Comparison of ENCODE assay signal across 19 cellular contexts in the genomic region with DNA sequence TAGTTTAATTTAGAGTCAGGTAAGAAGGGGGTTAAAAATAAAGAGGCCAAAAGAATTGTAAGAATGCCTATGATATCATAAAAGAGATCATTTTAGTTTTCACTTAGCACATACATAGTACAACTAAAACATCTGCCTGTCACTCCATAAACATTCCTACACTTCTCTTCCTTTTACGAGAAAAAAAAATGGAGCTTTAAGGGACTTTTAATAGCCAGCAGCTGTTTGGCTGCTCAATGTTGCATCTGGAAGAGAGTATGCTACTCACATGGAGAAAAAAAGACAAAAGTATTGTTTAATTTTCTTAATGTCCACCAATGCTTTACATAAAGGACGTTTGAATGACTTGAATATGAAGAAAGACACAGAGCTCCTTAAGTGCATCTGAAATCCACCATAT. TPM values are rescaled to one million over a fixed set of nuclear protein-coding genes. Genes with fewer than 3 reads are reported as not detected.
A peak's percentile ranks its signal among the peaks of the same experiment; 100 is the strongest.
DNase-seq lines count a peak whose midpoint lies in the region; ATAC-seq, FAIRE-seq and TF ChIP-seq lines count a peak whose summit lies in the region.
"Had no signal": no experiment of that assay in that cellular context is flagged by ENCODE, and none has a peak within 500 bp of the region (broad histone marks: within the 10 kb centered on the region; RNA-seq: fewer than 3 reads in every experiment).

No MANE protein-coding gene starts in this region.

- no peaks in the 10 kb centered on the region for H3K9me3 ChIP-seq in smooth muscle cell (replicated peaks; ENCODE audit: low read depth)
- H3K9me3 ChIP-seq: BE2C had no signal

- ATAC-seq in GM18861 (IDR thresholded peaks at IDR 0.05; ENCODE audit: unreplicated experiment) (no peak), HG02610 (IDR thresholded peaks at IDR 0.05; ENCODE audit: unreplicated experiment) (no peak)
- ATAC-seq: HCT116 had no signal

- no peaks in the 10 kb centered on the region for H3F3A ChIP-seq in smooth muscle cell (ENCODE audit: low read depth)

- H3K4me2 ChIP-seq in smooth muscle cell: no peak overlapping the region
- H3K4me2 ChIP-seq: KMS-11 had no signal

- DNase-seq in BJ (ENCODE audit: low read depth) (peak; percentile 65), GM04504 (ENCODE audit: low read depth) (peak; percentile 25), smooth muscle cell (lab: John Stamatoyannopoulos, UW; ENCODE audit: unreplicated experiment) (no peak), DMS 273 treated with DMSO at 0.1 percent for 48 hours (lab: John Stamatoyannopoulos, UW) (no peak)
- DNase-seq: BE2C; CD4-positive, alpha-beta T cell; DMS79 treated with DMSO at 0.1 percent for 48 hours; EL; GOT3; H7 had no signal

- peaks cover 6% of the 10 kb centered on the region for H3K4me1 ChIP-seq in smooth muscle cell (ENCODE audit: low read depth)
- H3K4me1 ChIP-seq: BE2C had no signal

- WGBS in smooth muscle cell (ENCODE audit: low lambda C conversion rate): 19% methylated on average over 2 of the region's 2 CpGs

- CTCF ChIA-PET in BJ (lab: Yijun Ruan, JAX): interaction anchor here (1.1 kb wide), 1 partner anchor 20 kb away, joined by 3 read pairs; no protein-coding TSS in a partner anchor

- no peak for TF ChIP-seq CTCF in BJ (IDR thresholded peaks at IDR 0.05; ENCODE audit: insufficient read depth, low read depth, low read length)
- no peak for TF ChIP-seq CTCF in smooth muscle cell (IDR thresholded peaks at IDR 0.05; ENCODE audit: borderline replicate concordance, insufficient read depth, poor library complexity, severe bottlenecking)

- no peaks in the 10 kb centered on the region for H3K79me2 ChIP-seq in smooth muscle cell (ENCODE audit: low read depth)

- H2AFZ ChIP-seq in smooth muscle cell (ENCODE audit: low read depth): peak overlapping the region; percentile 9

- no peak overlapping the region for H3K4me3 ChIP-seq in BJ (ENCODE audit: low read depth, low read length)
- no peak overlapping the region for H3K4me3 ChIP-seq in smooth muscle cell

- FAIRE-seq in endometrium (lab: Jason Lieb, UNC): peak; percentile 87
- FAIRE-seq: GM12891 had no signal

- H3K27me3 ChIP-seq in BJ (ENCODE audit: control insufficient read depth, insufficient read depth, low read length) (no peaks in the 10 kb centered on the region), smooth muscle cell (ENCODE audit: low read depth) (no peaks in the 10 kb centered on the region)
- H3K27me3 ChIP-seq: BE2C had no signal

- no peaks in the 10 kb centered on the region for H3K36me3 ChIP-seq in BJ (ENCODE audit: control insufficient read depth, insufficient read depth, low read length)
- H3K36me3 ChIP-seq in smooth muscle cell (ENCODE audit: low read depth): no peaks in the 10 kb centered on the region
- H3K36me3 ChIP-seq: BE2C had no signal

- no peaks in the 10 kb centered on the region for H4K20me1 ChIP-seq in smooth muscle cell (ENCODE audit: low read depth)

- H3K9ac ChIP-seq in smooth muscle cell (ENCODE audit: low read depth): no peak overlapping the region
- H3K9ac ChIP-seq: KMS-11 had no signal

- H3K27ac ChIP-seq in smooth muscle cell (ENCODE audit: low read depth): no peak overlapping the region
- H3K27ac ChIP-seq: C4-2B, HL-60, KMS-11 had no signal

- POLR2A ChIA-PET in BJ (lab: Charles Lee): no interaction called here

RNA-seq across cellular contexts. Expression of gene TNIP3, which starts 48.7 kb away (rescaled TPM):
- polyA plus RNA-seq in BJ (2011; rRNA removed) (0.20 and 0.33 TPM in 2 replicates), smooth muscle cell (0.33 and 0.34 TPM in 2 replicates)
- polyA minus RNA-seq in BJ (2011; rRNA and poly(A)+ RNA removed): 0.19 TPM in 1 of 2 replicates, not detected in the other
- total RNA-seq in smooth muscle cell: 3.2 TPM in 1 of 2 replicates, not detected in the other
- total RNA-seq: G401, H7 had no signal

Comparison
In these comparisons a context has a peak if more than half of its experiments do, and no peak if none do; other contexts are left out.
1. DNase-seq: peak in BJ (single experiment) and GM04504 (single experiment); none in smooth muscle cell (single experiment) and DMS 273 treated with DMSO at 0.1 percent for 48 hours (single experiment).